ENCODE assay signal across 30 cellular contexts in the genomic region with DNA sequence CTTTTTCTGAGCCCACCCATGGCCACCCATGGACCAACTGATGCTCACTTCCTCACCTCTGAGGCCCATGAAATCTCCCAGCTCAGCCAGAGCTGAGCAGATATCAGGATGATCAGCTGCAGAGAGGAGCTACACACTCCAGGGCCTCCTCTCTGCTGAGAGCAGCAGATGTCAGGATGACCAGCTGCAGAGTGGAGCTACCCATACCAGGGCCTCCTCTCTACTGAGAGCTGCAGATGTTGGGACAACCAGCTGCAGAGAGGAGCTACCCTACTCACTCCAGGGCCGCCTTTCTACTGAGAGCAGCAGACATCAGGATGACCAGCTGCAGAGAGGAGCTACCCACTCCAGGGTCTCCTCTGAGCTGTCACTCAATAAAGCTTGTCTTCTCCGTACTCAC.
"Had no signal": no experiment of that assay in that cellular context is flagged by ENCODE, and none has a peak within 500 bp of the region (broad histone marks: within the 10 kb centered on the region; RNA-seq: fewer than 3 reads in every experiment).

No MANE protein-coding gene starts in this region.

- H3K27me3 ChIP-seq: pancreas, suprapubic skin, tibial artery, upper lobe of right lung had no signal

- H3K9me3 Mint-ChIP-seq: natural killer cell treated with Interleukin-12 subunit alpha and Interleukin-12 subunit beta and Interleukin-15 and Interleukin-18, amount 100 ng/mL, for 72 hours; stimulated activated naive CD8-positive, alpha-beta T cell treated with anti-CD3 and anti-CD28 coated beads, Interleukin-15, Interleukin-2, amounts not matched to agents 100 ng/mL and 50 ng/mL, for 24 hours had no signal

- H3K36me3 Mint-ChIP-seq: natural killer cell treated with Interleukin-12 subunit alpha and Interleukin-12 subunit beta and Interleukin-15 and Interleukin-18, amount 100 ng/mL, for 72 hours had no signal

- H3K4me1 ChIP-seq: lower lobe of right lung, prostate gland, suprapubic skin, tibial artery, upper lobe of right lung had no signal

- H3K9me3 ChIP-seq: lower lobe of right lung, mucosa of descending colon, pancreas, prostate gland, suprapubic skin, thoracic aorta, tibial artery, upper lobe of right lung had no signal

- H3K27me3 Mint-ChIP-seq: stimulated activated naive CD8-positive, alpha-beta T cell treated with anti-CD3 and anti-CD28 coated beads, Interleukin-15, Interleukin-2, amounts not matched to agents 100 ng/mL and 50 ng/mL, for 24 hours had no signal

- H3K4me1 Mint-ChIP-seq: naive thymus-derived CD4-positive, alpha-beta T cell had no signal

- ATAC-seq: left cardiac atrium; lower lobe of right lung; naive thymus-derived CD4-positive, alpha-beta T cell; sciatic nerve; upper lobe of right lung had no signal

- H3K4me3 Mint-ChIP-seq: naive thymus-derived CD4-positive, alpha-beta T cell; natural killer cell treated with Interleukin-12 subunit alpha and Interleukin-12 subunit beta and Interleukin-15 and Interleukin-18, amount 100 ng/mL, for 72 hours; stimulated activated naive CD8-positive, alpha-beta T cell treated with anti-CD3 and anti-CD28 coated beads, Interleukin-15, Interleukin-2, amounts not matched to agents 100 ng/mL and 50 ng/mL, for 24 hours had no signal

- H3K27ac ChIP-seq: lower lobe of right lung, pancreas, prostate gland, skin epidermis, suprapubic skin, thoracic aorta, tibial artery, upper lobe of right lung had no signal

- H3K27ac Mint-ChIP-seq: natural killer cell treated with Interleukin-12 subunit alpha and Interleukin-12 subunit beta and Interleukin-15 and Interleukin-18, amount 100 ng/mL, for 72 hours; stimulated activated naive CD8-positive, alpha-beta T cell treated with anti-CD3 and anti-CD28 coated beads, Interleukin-15, Interleukin-2, amounts not matched to agents 100 ng/mL and 50 ng/mL, for 24 hours had no signal

- H3K36me3 ChIP-seq: lower lobe of right lung, pancreas, prostate gland, suprapubic skin, thoracic aorta, tibial artery, upper lobe of right lung had no signal

- FAIRE-seq: keratinocyte, pancreas, urothelium cell line had no signal

- DNase-seq: hippocampal formation; kidney glomerular epithelial cell; left cardiac atrium; lower lobe of right lung; mammary epithelial cell; midbrain; mucosa of descending colon; naive thymus-derived CD4-positive, alpha-beta T cell; nucleus accumbens; pancreas; posterior cingulate gyrus; retina; right cardiac atrium; stimulated activated CD4-positive, alpha-beta T cell treated with anti-CD3 and anti-CD28 coated beads, Interleukin-12 subunit alpha, Interleukin-12 subunit beta, amount 100 ng/mL, for 4 hours; stimulated activated CD4-positive, alpha-beta T cell treated with anti-CD3 and anti-CD28 coated beads, Interleukin-15, amount 100 ng/mL, for 24 hours; stimulated activated CD4-positive, alpha-beta T cell treated with anti-CD3 and anti-CD28 coated beads, Interleukin-2, amount 100 ng/mL, for 24 hours; stimulated activated CD4-positive, alpha-beta T cell treated with anti-CD3 and anti-CD28 coated beads, Interleukin-4, amount 100 ng/mL, for 1 hour; stimulated activated naive CD4-positive, alpha-beta T cell; tibial artery; trophoblast cell; upper lobe of right lung had no signal

- H3K4me3 ChIP-seq: lower lobe of right lung, mucosa of descending colon, pancreas, prostate gland, skin epidermis, suprapubic skin, thoracic aorta, tibial artery, upper lobe of right lung had no signal
